10 cellular contexts compared by ENCODE assay signal in genomic region chr7:913736-914520, GRCh38. TPM values are rescaled to one million over a fixed set of nuclear protein-coding genes. Genes with fewer than 3 reads are reported as not detected.
A peak's percentile ranks its signal among the peaks of the same experiment; 100 is the strongest.
DNase-seq lines count a peak whose midpoint lies in the region; ATAC-seq and TF ChIP-seq lines count a peak whose summit lies in the region.
"Had no signal": no experiment of that assay in that cellular context is flagged by ENCODE, and none has a peak within 500 bp of the region (broad histone marks: within the 10 kb centered on the region; RNA-seq: fewer than 3 reads in every experiment).

No MANE protein-coding gene starts in this region.

- no peak for TF ChIP-seq POLR2A in body of pancreas (IDR thresholded peaks at IDR 0.05)

- TF ChIP-seq CTCF in body of pancreas (IDR thresholded peaks at IDR 0.05) (peak in 1 of 7 experiments; percentile 13), lung (IDR thresholded peaks at IDR 0.05; ENCODE audit: control extremely low read depth, extremely low read depth) (no peak), upper lobe of right lung (IDR thresholded peaks at IDR 0.05) (no peak)

- no peak overlapping the region for H3K4me3 ChIP-seq in body of pancreas
- no peak overlapping the region for H3K4me3 ChIP-seq in lung
- no peak overlapping the region for H3K4me3 ChIP-seq in upper lobe of right lung

- no peaks in the 10 kb centered on the region for H3K36me3 ChIP-seq in body of pancreas (replicated peaks in 1 of 2; ENCODE audit: insufficient read depth in 1 of 2, low read depth in 2 of 2)
- peaks cover 0 to 4% of the 10 kb centered on the region in 2 donors for H3K36me3 ChIP-seq in lung (ENCODE audit: control insufficient read depth in 2 of 2, insufficient read depth in 2 of 2, low read length in 2 of 2)
- H3K36me3 ChIP-seq in upper lobe of right lung: no peaks in the 10 kb centered on the region

- 79 to 91% methylated on average over 9 to 24 of the region's 31 CpGs for WGBS in body of pancreas, 2 donors
- 69 to 74% methylated on average over 31 of the region's 31 CpGs for WGBS in lung, 2 donors

- H3K27me3 ChIP-seq in body of pancreas (no peaks in the 10 kb centered on the region), lung (ENCODE audit: control insufficient read depth, insufficient read depth) (no peaks in the 10 kb centered on the region), upper lobe of right lung (no peaks in the 10 kb centered on the region)

- peak overlapping the region in 2 of 4 donors; percentile 3 to 21 for H3K27ac ChIP-seq in body of pancreas
- H3K27ac ChIP-seq in lung (ENCODE audit: low read depth in 1 of 2, low read length in 1 of 2): no peak overlapping the region
- no peak overlapping the region for H3K27ac ChIP-seq in upper lobe of right lung

- H3K9me3 ChIP-seq in body of pancreas (no peaks in the 10 kb centered on the region), lung (ENCODE audit: control insufficient read depth in 2 of 2, insufficient read depth in 1 of 2, low read length in 1 of 2) (peaks cover 0 to 2% of the 10 kb centered on the region in 2 donors), upper lobe of right lung (no peaks in the 10 kb centered on the region)

- H3K4me1 ChIP-seq in body of pancreas (peaks cover 10% of the 10 kb centered on the region), lung (ENCODE audit: control insufficient read depth in 2 of 2, insufficient read depth in 2 of 2, low read length in 2 of 2) (peaks cover 0 to 2% of the 10 kb centered on the region in 2 donors), upper lobe of right lung (peaks cover 6% of the 10 kb centered on the region)

- DNase-seq in SHP77 (lab: John Stamatoyannopoulos, UW) (peak; percentile 45 to 48), SHP77 treated with DMSO at 0.1 percent for 48 hours (lab: John Stamatoyannopoulos, UW) (no peak), body of pancreas (peak in 3 of 4 donors; percentile 42 to 57 (median 53)), lung (ENCODE audit: low spot score) (no peak), upper lobe of right lung (no peak), NCI-H2171 treated with DMSO at 0.1 percent for 48 hours (lab: John Stamatoyannopoulos, UW) (no peak), foreskin melanocyte (no peak), NCI-H2196 treated with DMSO at 0.1 percent for 48 hours (lab: John Stamatoyannopoulos, UW; ENCODE audit: unreplicated experiment) (no peak)
- DNase-seq: naive thymus-derived CD4-positive, alpha-beta T cell; NCI-H1092 had no signal

- ATAC-seq in body of pancreas (peak; percentile 54), lung (ENCODE audit: insufficient read depth, low FRiP score) (peak; percentile 13), upper lobe of right lung (peak; percentile 46)
- ATAC-seq: naive thymus-derived CD4-positive, alpha-beta T cell had no signal

- intact Hi-C loops in body of pancreas (cut with DNase I): no loop called here
- intact Hi-C loops in upper lobe of right lung (cut with DNase I): no loop called here

RNA-seq across cellular contexts. Expression of gene GET4, which starts 37.6 kb away (rescaled TPM):
- total RNA-seq in body of pancreas: 10 to 100 TPM; 34.8 to 42.2 TPM
- 10 to 100 TPM; 34.1 to 39.9 TPM for total RNA-seq in lung
- 10 to 100 TPM; 40.1 to 41.8 TPM for polyA plus RNA-seq in lung
- 35.1 TPM for total RNA-seq in upper lobe of right lung

RNA-seq across cellular contexts. Expression of gene ADAP1, which starts 40.6 kb away (rescaled TPM):
- total RNA-seq in body of pancreas (10 to 100 TPM; 19.7 to 19.8 TPM), lung (10 to 100 TPM; 11.5 to 34.2 TPM), upper lobe of right lung (30.7 TPM)
- 10 to 100 TPM; 31.0 to 39.0 TPM for polyA plus RNA-seq in lung

Comparison
In these comparisons a context has a peak if more than half of its experiments do, and no peak if none do; other contexts are left out.
1. DNase-seq: peak in SHP77 (2 of 2) and body of pancreas (3 of 4); none in SHP77 treated with DMSO at 0.1 percent for 48 hours (single experiment), lung (single experiment), upper lobe of right lung (single experiment), NCI-H2171 treated with DMSO at 0.1 percent for 48 hours (single experiment), foreskin melanocyte (single experiment) and NCI-H2196 treated with DMSO at 0.1 percent for 48 hours (single experiment).
2. Peak in every context shown above with its lines, with median percentiles within 50 percentile points of each other: ATAC-seq.